8 cellular contexts compared by ENCODE assay signal in genomic region chr12:93378373-93379310, GRCh38.
A peak's percentile ranks its signal among the peaks of the same experiment; 100 is the strongest.
DNase-seq lines count a peak whose midpoint lies in the region; ATAC-seq lines count a peak whose summit lies in the region.

No MANE protein-coding gene starts in this region.

- H3K4me1 Mint-ChIP-seq in central memory CD8-positive, alpha-beta T cell, result peaks cover 52% of the 10 kb centered on the region

- peak; percentile 35 for ATAC-seq in HG02852 (IDR thresholded peaks at IDR 0.05; ENCODE audit: unreplicated experiment)
- peak; percentile 58 for ATAC-seq in central memory CD8-positive, alpha-beta T cell (replicated peaks; ENCODE audit: extremely low read depth, poor library complexity, severe bottlenecking)

- H3K27ac Mint-ChIP-seq in central memory CD8-positive, alpha-beta T cell (ENCODE audit: low read depth), result peak overlapping the region; percentile 98

- peak overlapping the region; percentile 99 for H3K4me3 Mint-ChIP-seq in central memory CD8-positive, alpha-beta T cell

- no peaks in the 10 kb centered on the region for H3K9me3 Mint-ChIP-seq in central memory CD8-positive, alpha-beta T cell

- H3K27me3 Mint-ChIP-seq in central memory CD8-positive, alpha-beta T cell, result no peaks in the 10 kb centered on the region

- peaks cover 15% of the 10 kb centered on the region for H3K36me3 Mint-ChIP-seq in central memory CD8-positive, alpha-beta T cell (ENCODE audit: insufficient read depth)

- peak; percentile 24 to 50 for DNase-seq in NCI-H446 (lab: John Stamatoyannopoulos, UW)
- no peak for DNase-seq in NCI-H446 treated with DMSO at 0.1 percent for 48 hours (lab: John Stamatoyannopoulos, UW)
- DNase-seq in NCI-H2029 treated with DMSO at 0.1 percent for 48 hours (lab: John Stamatoyannopoulos, UW), result peak; percentile 64
- DNase-seq in activated CD4-positive, CD25-positive, alpha-beta regulatory T cell (lab: John Stamatoyannopoulos, UW), result peak; percentile 25 to 35 (median 29)
- peak; percentile 39 to 42 for DNase-seq in central memory CD8-positive, alpha-beta T cell (ENCODE audit: low spot score in 2 of 2)
- DNase-seq in left kidney (ENCODE audit: low read depth, low spot score), result peak; percentile 81
- peak; percentile 57 for DNase-seq in stimulated activated CD4-positive, alpha-beta T cell treated with anti-CD3 and anti-CD28 coated beads, Interleukin-4, amount 100 ng/mL, for 1 hour
